ENCODE assay signal across 32 cellular contexts in genomic region chr11:15198284-15198683, GRCh38.
"Had no signal": no experiment of that assay in that cellular context is flagged by ENCODE, and none has a peak within 500 bp of the region (broad histone marks: within the 10 kb centered on the region; RNA-seq: fewer than 3 reads in every experiment).

No MANE protein-coding gene starts in this region.

- H3K27ac Mint-ChIP-seq: activated CD4-positive, alpha-beta memory T cell treated with anti-CD3 and anti-CD28 coated beads for 36 hours; activated naive CD4-positive, alpha-beta T cell treated with anti-CD3 and anti-CD28 coated beads, Interleukin-2, amount 10 ng/mL, durations not matched to agents 7 days and 5 days; activated naive CD8-positive, alpha-beta T cell treated with anti-CD3 and anti-CD28 coated beads, Interleukin-2, amount 10 ng/mL, durations not matched to agents 7 days and 5 days; activated T-helper 1 cell treated with anti-CD3 and anti-CD28 coated beads, Interleukin-12 subunit alpha, Interleukin-12 subunit beta, Interleukin-2, Interleukin-4 antibody, amounts not matched to agents 30 ng/mL and 10 ng/mL and 1 ng/mL, durations not matched to agents 14 hours and 24 hours and 36 hours; effector memory CD8-positive, alpha-beta T cell; mesothelial cell of epicardium; neural progenitor cell; T-helper 1 cell treated with Interleukin-12 subunit alpha and Interleukin-12 subunit beta and Interleukin-4 antibody, amounts not matched to agents 30 μg/mL and 1 μg/mL, for 36 hours; type B pancreatic cell had no signal

- H3K4me3 Mint-ChIP-seq: activated CD4-positive, alpha-beta memory T cell treated with anti-CD3 and anti-CD28 coated beads for 36 hours; activated naive CD4-positive, alpha-beta T cell treated with anti-CD3 and anti-CD28 coated beads, Interleukin-2, amount 10 ng/mL, durations not matched to agents 7 days and 5 days; activated naive CD8-positive, alpha-beta T cell treated with anti-CD3 and anti-CD28 coated beads, Interleukin-2, amount 10 ng/mL, durations not matched to agents 7 days and 5 days; activated T-helper 1 cell treated with anti-CD3 and anti-CD28 coated beads, Interleukin-12 subunit alpha, Interleukin-12 subunit beta, Interleukin-2, Interleukin-4 antibody, amounts not matched to agents 30 ng/mL and 10 ng/mL and 1 ng/mL, durations not matched to agents 14 hours and 24 hours and 36 hours; effector memory CD8-positive, alpha-beta T cell; mesothelial cell of epicardium; naive B cell; neural progenitor cell; T-helper 1 cell treated with Interleukin-12 subunit alpha and Interleukin-12 subunit beta and Interleukin-4 antibody, amounts not matched to agents 30 μg/mL and 1 μg/mL, for 36 hours; type B pancreatic cell had no signal

- H3K9me3 ChIP-seq: ascending aorta, esophagus muscularis mucosa had no signal

- H2AFZ ChIP-seq: hepatocyte, neural progenitor cell had no signal

- H3K36me3 ChIP-seq: ascending aorta, brain microvascular endothelial cell, esophagus muscularis mucosa, neural progenitor cell, WERI-Rb-1 had no signal

- DNase-seq: activated CD4-positive, alpha-beta memory T cell treated with anti-CD3 and anti-CD28 coated beads for 36 hours; activated CD4-positive, alpha-beta T cell treated with anti-CD3 and anti-CD28 coated beads for 48 hours; activated CD8-positive, alpha-beta memory T cell treated with anti-CD3 and anti-CD28 coated beads, Interleukin-2, amount 50 U/mL, for 4 hours; activated effector memory CD4-positive, alpha-beta T cell treated with anti-CD3 and anti-CD28 coated beads, Interleukin-2, amount 50 U/mL, for 16 hours; activated naive CD4-positive, alpha-beta T cell treated with anti-CD3 and anti-CD28 coated beads, Interleukin-2, amount 10 ng/mL, durations not matched to agents 7 days and 5 days; activated naive CD8-positive, alpha-beta T cell treated with anti-CD3 and anti-CD28 coated beads, Interleukin-2, amount 10 ng/mL, durations not matched to agents 7 days and 5 days; activated T-cell treated with anti-CD3 and anti-CD28 coated beads, Interleukin-2, amount 50 U/mL, for 1 hour; brain microvascular endothelial cell; effector memory CD8-positive, alpha-beta T cell; foreskin melanocyte; glutamatergic neuron; left colon; naive B cell; stimulated activated CD4-positive, alpha-beta T cell treated with anti-CD3 and anti-CD28 coated beads, Interleukin-12 subunit alpha, Interleukin-12 subunit beta, amount 100 ng/mL, for 4 hours; stimulated activated CD4-positive, alpha-beta T cell treated with anti-CD3 and anti-CD28 coated beads, Interleukin-4, amount 100 ng/mL, for 1 hour; stimulated activated naive CD8-positive, alpha-beta T cell treated with anti-CD3 and anti-CD28 coated beads, Interleukin-15, Interleukin-2, amounts not matched to agents 100 U/mL and 50 U/mL, for 24 hours; SW 1271; T-helper 9 cell; WERI-Rb-1 had no signal

- H3K27ac ChIP-seq: brain microvascular endothelial cell, coronary artery, esophagus muscularis mucosa, hepatocyte, neural progenitor cell, skin epidermis, WERI-Rb-1 had no signal

- H3K4me1 ChIP-seq: neural progenitor cell had no signal

- H3K27me3 Mint-ChIP-seq: activated CD4-positive, alpha-beta memory T cell treated with anti-CD3 and anti-CD28 coated beads for 36 hours had no signal

- H3K4me2 ChIP-seq: hepatocyte, neural progenitor cell had no signal

- H3K79me2 ChIP-seq: hepatocyte had no signal

- H3K36me3 Mint-ChIP-seq: activated CD4-positive, alpha-beta memory T cell treated with anti-CD3 and anti-CD28 coated beads for 36 hours; activated naive CD4-positive, alpha-beta T cell treated with anti-CD3 and anti-CD28 coated beads, Interleukin-2, amount 10 ng/mL, durations not matched to agents 7 days and 5 days; activated naive CD8-positive, alpha-beta T cell treated with anti-CD3 and anti-CD28 coated beads, Interleukin-2, amount 10 ng/mL, durations not matched to agents 7 days and 5 days; mesothelial cell of epicardium; naive B cell; neural progenitor cell; type B pancreatic cell had no signal

- H3K4me1 Mint-ChIP-seq: activated naive CD4-positive, alpha-beta T cell treated with anti-CD3 and anti-CD28 coated beads, Interleukin-2, amount 10 ng/mL, durations not matched to agents 7 days and 5 days; activated naive CD8-positive, alpha-beta T cell treated with anti-CD3 and anti-CD28 coated beads, Interleukin-2, amount 10 ng/mL, durations not matched to agents 7 days and 5 days; mesothelial cell of epicardium; neural progenitor cell had no signal

- H3K9me3 Mint-ChIP-seq: activated CD4-positive, alpha-beta memory T cell treated with anti-CD3 and anti-CD28 coated beads for 36 hours; activated naive CD4-positive, alpha-beta T cell treated with anti-CD3 and anti-CD28 coated beads, Interleukin-2, amount 10 ng/mL, durations not matched to agents 7 days and 5 days; activated naive CD8-positive, alpha-beta T cell treated with anti-CD3 and anti-CD28 coated beads, Interleukin-2, amount 10 ng/mL, durations not matched to agents 7 days and 5 days; activated T-helper 1 cell treated with anti-CD3 and anti-CD28 coated beads, Interleukin-12 subunit alpha, Interleukin-12 subunit beta, Interleukin-2, Interleukin-4 antibody, amounts not matched to agents 30 ng/mL and 10 ng/mL and 1 ng/mL, durations not matched to agents 14 hours and 24 hours and 36 hours; effector memory CD8-positive, alpha-beta T cell; mesothelial cell of epicardium; naive B cell; neural progenitor cell; T-helper 1 cell treated with Interleukin-12 subunit alpha and Interleukin-12 subunit beta and Interleukin-4 antibody, amounts not matched to agents 30 μg/mL and 1 μg/mL, for 36 hours; type B pancreatic cell had no signal

- H3K27me3 ChIP-seq: ascending aorta, brain microvascular endothelial cell, esophagus muscularis mucosa, hepatocyte, neural progenitor cell had no signal

- H3K9ac ChIP-seq: neural progenitor cell had no signal

- FAIRE-seq: keratinocyte, TTC549 had no signal

- H3K4me3 ChIP-seq: ascending aorta, coronary artery, dorsolateral prefrontal cortex, esophagus muscularis mucosa, hepatocyte, neural progenitor cell, skin epidermis had no signal
